In the genomic region with DNA sequence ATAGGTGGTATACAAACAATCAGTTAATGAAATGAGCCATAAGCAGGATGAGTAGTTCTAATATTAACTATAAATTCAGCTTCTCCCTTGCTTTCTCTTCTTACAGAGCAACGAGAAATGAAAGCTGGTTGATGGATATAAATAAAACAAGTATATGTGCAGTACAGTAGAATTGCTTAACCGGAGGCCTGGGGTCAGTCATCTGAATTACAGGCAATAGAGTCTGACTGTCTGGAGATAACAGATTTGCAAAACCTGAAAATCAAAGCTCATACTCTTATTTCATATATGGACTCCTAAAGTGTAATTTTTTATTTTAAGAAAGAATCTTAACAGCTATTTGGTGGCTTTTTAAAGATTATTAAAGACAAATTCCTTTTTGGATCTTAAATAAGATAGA, we compare ENCODE assay signal across 1 cellular context.
TF ChIP-seq lines count a peak whose summit lies in the region.

No MANE protein-coding gene starts in this region.

TF ChIP-seq in SK-N-SH, 30 proteins besides CTCF, POLR2A, EP300 and RAD21 (continued from another document):
- TF ChIP-seq, protein P1, sequence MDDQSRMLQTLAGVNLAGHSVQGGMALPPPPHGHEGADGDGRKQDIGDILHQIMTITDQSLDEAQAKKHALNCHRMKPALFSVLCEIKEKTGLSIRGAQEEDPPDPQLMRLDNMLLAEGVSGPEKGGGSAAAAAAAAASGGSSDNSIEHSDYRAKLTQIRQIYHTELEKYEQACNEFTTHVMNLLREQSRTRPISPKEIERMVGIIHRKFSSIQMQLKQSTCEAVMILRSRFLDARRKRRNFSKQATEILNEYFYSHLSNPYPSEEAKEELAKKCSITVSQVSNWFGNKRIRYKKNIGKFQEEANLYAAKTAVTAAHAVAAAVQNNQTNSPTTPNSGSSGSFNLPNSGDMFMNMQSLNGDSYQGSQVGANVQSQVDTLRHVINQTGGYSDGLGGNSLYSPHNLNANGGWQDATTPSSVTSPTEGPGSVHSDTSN (IDR thresholded peaks at IDR 0.05) = peak; percentile 90
- no peak for TF ChIP-seq EZH2phosphoT487 (IDR thresholded peaks at IDR 0.05; ENCODE audit: borderline replicate concordance, low read depth)
- peak; percentile 58; the same call in 1 of the 2 replicates for TF ChIP-seq TEAD4 (IDR thresholded peaks at IDR 0.05; ENCODE audit: borderline replicate concordance, insufficient read depth)
- TF ChIP-seq, protein P2, sequence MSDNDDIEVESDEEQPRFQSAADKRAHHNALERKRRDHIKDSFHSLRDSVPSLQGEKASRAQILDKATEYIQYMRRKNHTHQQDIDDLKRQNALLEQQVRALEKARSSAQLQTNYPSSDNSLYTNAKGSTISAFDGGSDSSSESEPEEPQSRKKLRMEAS (IDR thresholded peaks at IDR 0.05; ENCODE audit: low read depth) = no peak
- TF ChIP-seq ELF1 (IDR thresholded peaks at IDR 0.05) = no peak
- TF ChIP-seq, protein P3, sequence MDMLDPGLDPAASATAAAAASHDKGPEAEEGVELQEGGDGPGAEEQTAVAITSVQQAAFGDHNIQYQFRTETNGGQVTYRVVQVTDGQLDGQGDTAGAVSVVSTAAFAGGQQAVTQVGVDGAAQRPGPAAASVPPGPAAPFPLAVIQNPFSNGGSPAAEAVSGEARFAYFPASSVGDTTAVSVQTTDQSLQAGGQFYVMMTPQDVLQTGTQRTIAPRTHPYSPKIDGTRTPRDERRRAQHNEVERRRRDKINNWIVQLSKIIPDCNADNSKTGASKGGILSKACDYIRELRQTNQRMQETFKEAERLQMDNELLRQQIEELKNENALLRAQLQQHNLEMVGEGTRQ (IDR thresholded peaks at IDR 0.05; ENCODE audit: borderline replicate concordance, low read depth, low read length) = no peak
- TF ChIP-seq, protein P4, sequence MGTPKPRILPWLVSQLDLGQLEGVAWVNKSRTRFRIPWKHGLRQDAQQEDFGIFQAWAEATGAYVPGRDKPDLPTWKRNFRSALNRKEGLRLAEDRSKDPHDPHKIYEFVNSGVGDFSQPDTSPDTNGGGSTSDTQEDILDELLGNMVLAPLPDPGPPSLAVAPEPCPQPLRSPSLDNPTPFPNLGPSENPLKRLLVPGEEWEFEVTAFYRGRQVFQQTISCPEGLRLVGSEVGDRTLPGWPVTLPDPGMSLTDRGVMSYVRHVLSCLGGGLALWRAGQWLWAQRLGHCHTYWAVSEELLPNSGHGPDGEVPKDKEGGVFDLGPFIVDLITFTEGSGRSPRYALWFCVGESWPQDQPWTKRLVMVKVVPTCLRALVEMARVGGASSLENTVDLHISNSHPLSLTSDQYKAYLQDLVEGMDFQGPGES (IDR thresholded peaks at IDR 0.05; ENCODE audit: low read depth, low read length) = no peak
- peak; percentile 96 for TF ChIP-seq TCF12 (IDR thresholded peaks at IDR 0.05)
- TF ChIP-seq MXI1 (IDR thresholded peaks at IDR 0.05; ENCODE audit: low read depth, low read length) = peak; percentile 25; the same call in 1 of the 2 replicates
- no peak for TF ChIP-seq SIN3A (IDR thresholded peaks at IDR 0.05; ENCODE audit: borderline replicate concordance, low read depth, low read length)
- TF ChIP-seq TAF1 (IDR thresholded peaks at IDR 0.05; ENCODE audit: borderline replicate concordance, low read depth, low read length) = no peak
- no peak for TF ChIP-seq NFIC (IDR thresholded peaks at IDR 0.05; ENCODE audit: borderline replicate concordance)
- no peak for TF ChIP-seq SMC3 (IDR thresholded peaks at IDR 0.05; ENCODE audit: low read depth, low read length)
- peak; percentile 77 for TF ChIP-seq FOXJ3 (CRISPR knock-in tag; IDR thresholded peaks at IDR 0.05)
- TF ChIP-seq FOSL2 (IDR thresholded peaks at IDR 0.05; ENCODE audit: borderline replicate concordance, low read depth) = peak; percentile 35; the same call in 1 of the 2 replicates
- TF ChIP-seq, protein P5, sequence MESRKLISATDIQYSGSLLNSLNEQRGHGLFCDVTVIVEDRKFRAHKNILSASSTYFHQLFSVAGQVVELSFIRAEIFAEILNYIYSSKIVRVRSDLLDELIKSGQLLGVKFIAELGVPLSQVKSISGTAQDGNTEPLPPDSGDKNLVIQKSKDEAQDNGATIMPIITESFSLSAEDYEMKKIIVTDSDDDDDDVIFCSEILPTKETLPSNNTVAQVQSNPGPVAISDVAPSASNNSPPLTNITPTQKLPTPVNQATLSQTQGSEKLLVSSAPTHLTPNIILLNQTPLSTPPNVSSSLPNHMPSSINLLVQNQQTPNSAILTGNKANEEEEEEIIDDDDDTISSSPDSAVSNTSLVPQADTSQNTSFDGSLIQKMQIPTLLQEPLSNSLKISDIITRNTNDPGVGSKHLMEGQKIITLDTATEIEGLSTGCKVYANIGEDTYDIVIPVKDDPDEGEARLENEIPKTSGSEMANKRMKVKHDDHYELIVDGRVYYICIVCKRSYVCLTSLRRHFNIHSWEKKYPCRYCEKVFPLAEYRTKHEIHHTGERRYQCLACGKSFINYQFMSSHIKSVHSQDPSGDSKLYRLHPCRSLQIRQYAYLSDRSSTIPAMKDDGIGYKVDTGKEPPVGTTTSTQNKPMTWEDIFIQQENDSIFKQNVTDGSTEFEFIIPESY (IDR thresholded peaks at IDR 0.05; ENCODE audit: borderline replicate concordance, low read depth) = no peak
- 0 out of 2 replicates have a peak, but pooled peaks have one; percentile 33 for TF ChIP-seq GABPA (IDR thresholded peaks at IDR 0.05; ENCODE audit: low read depth)
- TF ChIP-seq, protein P6, sequence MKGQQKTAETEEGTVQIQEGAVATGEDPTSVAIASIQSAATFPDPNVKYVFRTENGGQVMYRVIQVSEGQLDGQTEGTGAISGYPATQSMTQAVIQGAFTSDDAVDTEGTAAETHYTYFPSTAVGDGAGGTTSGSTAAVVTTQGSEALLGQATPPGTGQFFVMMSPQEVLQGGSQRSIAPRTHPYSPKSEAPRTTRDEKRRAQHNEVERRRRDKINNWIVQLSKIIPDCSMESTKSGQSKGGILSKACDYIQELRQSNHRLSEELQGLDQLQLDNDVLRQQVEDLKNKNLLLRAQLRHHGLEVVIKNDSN (IDR thresholded peaks at IDR 0.05; ENCODE audit: borderline replicate concordance, low read depth) = no peak
- TF ChIP-seq POLR2AphosphoS5 (IDR thresholded peaks at IDR 0.05; ENCODE audit: low read depth, low read length) = peak; percentile 75; the same call in 1 of the 2 replicates
- no peak for TF ChIP-seq NRF1 (IDR thresholded peaks at IDR 0.05; ENCODE audit: low read depth, low read length)
- no peak for TF ChIP-seq YY1 (IDR thresholded peaks at IDR 0.05; ENCODE audit: low read depth)
- no peak for TF ChIP-seq RFX5 (IDR thresholded peaks at IDR 0.05; ENCODE audit: low read length)
- TF ChIP-seq JUND (IDR thresholded peaks at IDR 0.05) = peak; percentile 53
- TF ChIP-seq RXRA (IDR thresholded peaks at IDR 0.05; ENCODE audit: borderline replicate concordance, low read depth) = no peak
- TF ChIP-seq CHD2 (IDR thresholded peaks at IDR 0.05; ENCODE audit: low read length, partially characterized antibody) = peak; percentile 85
